In genomic region chr4:173488074-173488473, GRCh38 we compare ENCODE assay signal across 1 cellular context.
TF ChIP-seq lines count a peak whose summit lies in the region.

No MANE protein-coding gene starts in this region.

TF ChIP-seq in HepG2, 621 proteins besides CTCF, POLR2A, EP300 and RAD21 (continued from another document):
- TF ChIP-seq ZNF441 (CRISPR knock-in tag; IDR thresholded peaks at IDR 0.05; ENCODE audit: borderline replicate concordance) (no peak), MIER2 (CRISPR knock-in tag; IDR thresholded peaks at IDR 0.05) (no peak), USF2 (IDR thresholded peaks at IDR 0.05; ENCODE audit: low read depth, low read length) (0 out of 2 replicates have a peak, but pooled peaks have one; percentile 31), USF2 (CRISPR knock-in tag; IDR thresholded peaks at IDR 0.05; ENCODE audit: borderline replicate concordance) (no peak)
